ENCODE assay signal across 13 cellular contexts in genomic region chr15:98144388-98144787, GRCh38.
DNase-seq lines count a peak whose midpoint lies in the region; ATAC-seq and TF ChIP-seq lines count a peak whose summit lies in the region.
"Had no signal": no experiment of that assay in that cellular context is flagged by ENCODE, and none has a peak within 500 bp of the region (broad histone marks: within the 10 kb centered on the region; RNA-seq: fewer than 3 reads in every experiment).

No MANE protein-coding gene starts in this region.

- H3K27ac ChIP-seq in GM23338 (ENCODE audit: low read depth) (no peak overlapping the region), RWPE1 (peak overlapping the region; percentile 47)
- H3K27ac ChIP-seq in CD8-positive, alpha-beta memory T cell (ENCODE audit: low read depth, low read length) = no peak overlapping the region
- H3K27ac ChIP-seq: A549, GM23248 had no signal

- no peak overlapping the region for H3K4me3 ChIP-seq in GM23338
- H3K4me3 ChIP-seq in CD8-positive, alpha-beta memory T cell (ENCODE audit: low read length) = no peak overlapping the region
- H3K4me3 ChIP-seq: A549, GM12878, GM23248 had no signal

- H3K27ac Mint-ChIP-seq in GM23338 = peak overlapping the region; percentile 8; the same call in 1 of the 2 replicates
- no peak overlapping the region for H3K27ac Mint-ChIP-seq in CD8-positive, alpha-beta memory T cell
- no peak overlapping the region for H3K27ac Mint-ChIP-seq in activated CD4-positive, alpha-beta T cell treated with anti-CD3 and anti-CD28 coated beads for 36 hours

- H3F3A ChIP-seq in GM23338 (replicated peaks; ENCODE audit: low read depth) = no peaks in the 10 kb centered on the region

- peaks cover 6% of the 10 kb centered on the region; the same call in 1 of the 2 replicates for H3K9me2 ChIP-seq in GM23338 (ENCODE audit: insufficient read depth)

- H3K79me2 ChIP-seq in GM23338 (replicated peaks; ENCODE audit: insufficient read depth) = no peaks in the 10 kb centered on the region

- ATAC-seq in GM23338 (no peak), esophagus mucosa (peak; percentile 95), GM21423 (IDR thresholded peaks at IDR 0.05; ENCODE audit: unreplicated experiment) (no peak)
- ATAC-seq in activated CD4-positive, alpha-beta T cell treated with anti-CD3 and anti-CD28 coated beads for 36 hours = no peak
- ATAC-seq: A549, GM12878, HepG2 had no signal

- H3K36me3 ChIP-seq in GM23338 (ENCODE audit: insufficient read depth) = no peaks in the 10 kb centered on the region
- H3K36me3 ChIP-seq in CD8-positive, alpha-beta memory T cell (ENCODE audit: insufficient read depth, low read length) = no peaks in the 10 kb centered on the region
- H3K36me3 ChIP-seq: BE2C had no signal

- no peaks in the 10 kb centered on the region for H3K36me3 Mint-ChIP-seq in GM23338 (ENCODE audit: low read depth)
- H3K36me3 Mint-ChIP-seq in CD8-positive, alpha-beta memory T cell = no peaks in the 10 kb centered on the region
- H3K36me3 Mint-ChIP-seq in activated CD4-positive, alpha-beta T cell treated with anti-CD3 and anti-CD28 coated beads for 36 hours (ENCODE audit: low read depth) = no peaks in the 10 kb centered on the region

- intact Hi-C loops in activated CD4-positive, alpha-beta T cell treated with anti-CD3 and anti-CD28 coated beads for 36 hours (cut with DNase I, micrococcal nuclease) = no loop called here

- H3K27me3 Mint-ChIP-seq in GM23338 (ENCODE audit: insufficient read depth, low read depth, poor library complexity) = peaks cover 3% of the 10 kb centered on the region
- H3K27me3 Mint-ChIP-seq in CD8-positive, alpha-beta memory T cell = no peaks in the 10 kb centered on the region
- H3K27me3 Mint-ChIP-seq in activated CD4-positive, alpha-beta T cell treated with anti-CD3 and anti-CD28 coated beads for 36 hours = no peaks in the 10 kb centered on the region

- DNase-seq in GM23338 (ENCODE audit: low spot score) = no peak
- DNase-seq in RWPE1 (ENCODE audit: low spot score) = peak; percentile 86
- no peak for DNase-seq in CD8-positive, alpha-beta memory T cell
- no peak for DNase-seq in activated CD4-positive, alpha-beta T cell treated with anti-CD3 and anti-CD28 coated beads for 36 hours
- DNase-seq: BE2C, DMS53, GM23248, H9 had no signal

- H3K4me3 Mint-ChIP-seq in GM23338 = no peak overlapping the region
- H3K4me3 Mint-ChIP-seq in CD8-positive, alpha-beta memory T cell = no peak overlapping the region
- no peak overlapping the region for H3K4me3 Mint-ChIP-seq in activated CD4-positive, alpha-beta T cell treated with anti-CD3 and anti-CD28 coated beads for 36 hours
- H3K4me3 Mint-ChIP-seq: H9 had no signal

- peaks cover 30% of the 10 kb centered on the region for H3K4me1 Mint-ChIP-seq in GM23338
- H3K4me1 Mint-ChIP-seq in CD8-positive, alpha-beta memory T cell = peaks cover 0 to under 1% (median 0%) of the 10 kb centered on the region in 3 donors
- H3K4me1 Mint-ChIP-seq in activated CD4-positive, alpha-beta T cell treated with anti-CD3 and anti-CD28 coated beads for 36 hours = peaks cover 4% of the 10 kb centered on the region

- no peaks in the 10 kb centered on the region for H3K27me3 ChIP-seq in GM23338 (ENCODE audit: insufficient read depth)
- H3K27me3 ChIP-seq in CD8-positive, alpha-beta memory T cell (ENCODE audit: insufficient read depth, low read length, poor library complexity, severe bottlenecking) = no peaks in the 10 kb centered on the region

- no peak for TF ChIP-seq CTCF in GM23338 (conservative IDR thresholded peaks at IDR 0.05; ENCODE audit: low read depth in 2 of 2)
- no peak for TF ChIP-seq CTCF in RWPE1 (conservative IDR thresholded peaks at IDR 0.05; ENCODE audit: low read depth)

- no peaks in the 10 kb centered on the region for H3K9me3 ChIP-seq in CD8-positive, alpha-beta memory T cell (ENCODE audit: low read length)
- H3K9me3 ChIP-seq: A549, BE2C had no signal

- H3K4me2 ChIP-seq in GM23338 = no peak overlapping the region
- H3K4me2 ChIP-seq: A549 had no signal

- no peaks in the 10 kb centered on the region for H4K20me1 ChIP-seq in GM23338 (replicated peaks; ENCODE audit: insufficient read depth)

- no peaks in the 10 kb centered on the region for H3K4me1 ChIP-seq in GM23338 (ENCODE audit: insufficient read depth)
- no peaks in the 10 kb centered on the region for H3K4me1 ChIP-seq in CD8-positive, alpha-beta memory T cell (ENCODE audit: insufficient read depth, low read length)
- H3K4me1 ChIP-seq: A549, BE2C had no signal

- no peaks in the 10 kb centered on the region for H3K9me3 Mint-ChIP-seq in GM23338
- H3K9me3 Mint-ChIP-seq in CD8-positive, alpha-beta memory T cell = peaks cover 0 to 5% (median 0%) of the 10 kb centered on the region in 5 donors
- no peaks in the 10 kb centered on the region for H3K9me3 Mint-ChIP-seq in activated CD4-positive, alpha-beta T cell treated with anti-CD3 and anti-CD28 coated beads for 36 hours (ENCODE audit: low read depth)
- H3K9me3 Mint-ChIP-seq: H9 had no signal

- CTCF ChIA-PET in RWPE1 (lab: Yijun Ruan, JAX) = no interaction called here
- CTCF ChIA-PET in CD8-positive, alpha-beta memory T cell (lab: Charles Lee) = no interaction called here
- CTCF ChIA-PET in activated CD4-positive, alpha-beta T cell treated with anti-CD3 and anti-CD28 coated beads for 36 hours (lab: Charles Lee) = no interaction called here

- POLR2A ChIA-PET in RWPE1 (lab: Yijun Ruan, JAX; ENCODE audit: low non-redundant PET) = interaction anchor here (0.6 kb wide), 1 partner anchor 110 kb away, joined by 4 read pairs; no protein-coding TSS in a partner anchor
- POLR2A ChIA-PET in CD8-positive, alpha-beta memory T cell (lab: Charles Lee) = no interaction called here
- POLR2A ChIA-PET in activated CD4-positive, alpha-beta T cell treated with anti-CD3 and anti-CD28 coated beads for 36 hours (lab: Charles Lee) = no interaction called here

- H2AFZ ChIP-seq in GM23338 = no peak overlapping the region
- H2AFZ ChIP-seq: GM23248 had no signal

TF ChIP-seq in GM23338, 12 proteins besides CTCF, POLR2A, EP300 and RAD21 (continues in another document):
- TF ChIP-seq POLR2AphosphoS5 (IDR thresholded peaks at IDR 0.05; ENCODE audit: low read depth) (no peak), ZNF114 (CRISPR knock-in tag; IDR thresholded peaks at IDR 0.05) (no peak), NANOG (IDR thresholded peaks at IDR 0.05; ENCODE audit: borderline replicate concordance) (no peak), EZH2phosphoT487 (IDR thresholded peaks at IDR 0.05; ENCODE audit: unreplicated experiment) (no peak), STAT1 (IDR thresholded peaks at IDR 0.05; ENCODE audit: unreplicated experiment) (no peak), EZH2 (IDR thresholded peaks at IDR 0.05; ENCODE audit: low read depth, unreplicated experiment) (no peak), CREB1 (CRISPR knock-in tag; IDR thresholded peaks at IDR 0.05; ENCODE audit: low read depth) (no peak), REST (IDR thresholded peaks at IDR 0.05; ENCODE audit: unreplicated experiment) (no peak), ZNF331 (CRISPR knock-in tag; IDR thresholded peaks at IDR 0.05; ENCODE audit: low read depth) (no peak), JUNB (IDR thresholded peaks at IDR 0.05; ENCODE audit: unreplicated experiment) (no peak)
